8 cellular contexts compared by ENCODE assay signal in genomic region chr3:132029182-132029902, GRCh38. TPM values are rescaled to one million over a fixed set of nuclear protein-coding genes. Genes with fewer than 3 reads are reported as not detected.
A peak's percentile ranks its signal among the peaks of the same experiment; 100 is the strongest.
DNase-seq lines count a peak whose midpoint lies in the region; ATAC-seq, FAIRE-seq and TF ChIP-seq lines count a peak whose summit lies in the region.

No MANE protein-coding gene starts in this region.

- no peaks in the 10 kb centered on the region for H4K20me1 ChIP-seq in HepG2 (ENCODE audit: insufficient read depth, low read length)

- CTCF ChIA-PET in HepG2 (lab: Yijun Ruan, JAX; ENCODE audit: low intra/inter-chr PET ratio, low total read pairs): interaction anchor here (0.6 to 1.8 kb wide), 2 partner anchors 22 to 234 kb away, joined by 3 to 28 read pairs; no protein-coding TSS in a partner anchor

- in situ Hi-C loops in HepG2 (cut with HindIII; ENCODE audit: extremely low pct_ligation_motif_present, low pct_unique_long_range_greater_than_20kb): loop anchor here (5.0 kb wide), 1 partner anchor 237 kb away; no protein-coding TSS in a partner anchor

- intact Hi-C loops in HepG2 (cut with micrococcal nuclease; ENCODE audit: unreplicated experiment): loop anchor here (1.0 to 2.0 kb wide), 3 partner anchors 23 to 997 kb away; no protein-coding TSS in a partner anchor

- no peaks in the 10 kb centered on the region for H3K36me3 ChIP-seq in HepG2 (replicated peaks in 1 of 2; ENCODE audit: control insufficient read depth in 1 of 2, insufficient read depth in 2 of 2, low read length in 2 of 2)

- H2AFZ ChIP-seq in HepG2 (ENCODE audit: low read length): no peak overlapping the region

- no peak overlapping the region for H3K9ac ChIP-seq in HepG2 (ENCODE audit: insufficient read depth, low read depth, low read length)

- peak; percentile 90 for TF ChIP-seq CTCF in HepG2 (CRISPR knock-in tag; IDR thresholded peaks at IDR 0.05)

- H3K27me3 ChIP-seq in HepG2 (ENCODE audit: control insufficient read depth in 1 of 2, insufficient read depth in 2 of 2, low read length in 2 of 2): peaks cover 0 to 5% of the 10 kb centered on the region in 2 experiments; a peak in 1 of 5 replicates

- peak; percentile 72 for FAIRE-seq in HepG2 (lab: Jason Lieb, UNC)

- H3K27ac ChIP-seq in HepG2 (ENCODE audit: extremely low read length, insufficient read depth, low read length): no peak overlapping the region

- ATAC-seq in GM18870 (IDR thresholded peaks at IDR 0.05; ENCODE audit: unreplicated experiment) (peak; percentile 86), HG03196 (IDR thresholded peaks at IDR 0.05; ENCODE audit: unreplicated experiment) (peak; percentile 76), HepG2 (peak; percentile 99)

- peak; percentile 68 for TF ChIP-seq RAD21 in HepG2 (CRISPR knock-in tag; IDR thresholded peaks at IDR 0.05)

- TF ChIP-seq POLR2A in HepG2 (IDR thresholded peaks at IDR 0.05; ENCODE audit: insufficient read depth in 1 of 2, low read depth in 2 of 2, low read length in 2 of 2): no peak

- H3K4me2 ChIP-seq in HepG2 (ENCODE audit: low read depth, low read length): no peak overlapping the region

- POLR2A ChIA-PET in HepG2 (lab: Yijun Ruan, JAX): interaction anchor here (0.7 kb wide), 1 partner anchor 1003 kb away, joined by 3 read pairs; the partner anchor contains the start of genes ASTE1 and NEK11

- no TSS peak for BruUV-seq in HepG2 (replicated peaks; lab: Mats Ljungman, UMichigan)

- no peaks in the 10 kb centered on the region for H3K9me3 ChIP-seq in HepG2 (ENCODE audit: low read length)

- H3K79me2 ChIP-seq in HepG2 (ENCODE audit: insufficient read depth, low read length): no peaks in the 10 kb centered on the region

- H3K4me1 ChIP-seq in HepG2 (ENCODE audit: insufficient read depth, low read length): no peaks in the 10 kb centered on the region

- TF ChIP-seq EP300 in HepG2 (IDR thresholded peaks at IDR 0.05; ENCODE audit: low read depth in 2 of 2, low read length in 2 of 2) (no peak), HepG2 (CRISPR knock-in tag; IDR thresholded peaks at IDR 0.05; ENCODE audit: borderline replicate concordance) (no peak)

- 38% methylated on average over 10 of the region's 15 CpGs for WGBS in HepG2 (ENCODE audit: low lambda C conversion rate)

- no peak overlapping the region for H3K4me3 ChIP-seq in HepG2 (replicated peaks in 1 of 3; ENCODE audit: insufficient read depth in 1 of 3, low read depth in 2 of 3, low read length in 3 of 3)

- DNase-seq in AG08396 (ENCODE audit: low spot score) (peak; percentile 80), NCI-H226 (peak; percentile 59), dedifferentiated amniotic fluid mesenchymal stem cell (ENCODE audit: extremely low spot score) (peak; percentile 77), HepG2 (ENCODE audit: low spot score) (peak; percentile 53)
- peak; percentile 65 for DNase-seq in activated CD4-positive, CD25-positive, alpha-beta regulatory T cell treated with anti-CD3 and anti-CD28 coated beads, Interleukin-2, amount 50 U/mL, for 72 hours
- DNase-seq in stimulated activated CD4-positive, alpha-beta T cell treated with anti-CD3 and anti-CD28 coated beads, TNF-alpha, amount 100 ng/mL, for 24 hours (ENCODE audit: low read depth in 3 of 3): peak; percentile 16 to 62 (median 27)

TF ChIP-seq in HepG2, 621 proteins besides CTCF, POLR2A, EP300 and RAD21:
- peak; percentile 86 for TF ChIP-seq STAG1 (CRISPR knock-in tag; IDR thresholded peaks at IDR 0.05)
- TF ChIP-seq DNMT1 (CRISPR knock-in tag; IDR thresholded peaks at IDR 0.05): no peak
- TF ChIP-seq ZNF644 (CRISPR knock-in tag; IDR thresholded peaks at IDR 0.05; ENCODE audit: low read depth): no peak
- TF ChIP-seq SMC3 (IDR thresholded peaks at IDR 0.05; ENCODE audit: low read length): peak; percentile 63
- TF ChIP-seq ZSCAN31 (CRISPR knock-in tag; IDR thresholded peaks at IDR 0.05; ENCODE audit: low read depth): no peak
- TF ChIP-seq SALL1 (CRISPR knock-in tag; IDR thresholded peaks at IDR 0.05): peak; percentile 22; the same call in 1 of the 2 replicates
- peak; percentile 63; the same call in 1 of the 2 replicates for TF ChIP-seq MIER2 (CRISPR knock-in tag; IDR thresholded peaks at IDR 0.05)

RNA-seq across cellular contexts. Expression of gene CPNE4, which starts 5.5 kb away (rescaled TPM):
- total RNA-seq in HepG2 (2016; rRNA removed; fragmentation: Illumina TruSeq; extraction: Trizol): not detected in 2 replicates
- total RNA-seq in HepG2 (2016; cell fraction: cytosol; rRNA removed; fragmentation: Illumina TruSeq; extraction: Trizol; ENCODE audit: low read depth): not detected in 2 replicates
- total RNA-seq in HepG2 (2016; cell fraction: insoluble cytoplasmic fraction; rRNA removed; fragmentation: Illumina TruSeq; extraction: Trizol): not detected in 2 replicates
- total RNA-seq in HepG2 (2016; cell fraction: membrane; rRNA removed; fragmentation: Illumina TruSeq; extraction: Trizol): not detected in 2 replicates
- not detected in 2 replicates for total RNA-seq in HepG2 (2016; cell fraction: nucleus; rRNA removed; fragmentation: Illumina TruSeq; extraction: Trizol)
- polyA plus RNA-seq in HepG2 (2011; rRNA removed): not detected in 2 replicates
- polyA plus RNA-seq in HepG2 (2011; cell fraction: cytosol; rRNA removed): not detected in 2 replicates
- not detected in 2 replicates for polyA plus RNA-seq in HepG2 (2011; cell fraction: nucleus; rRNA removed)
- not detected in 2 replicates for polyA plus RNA-seq in HepG2 (2012)
- polyA plus RNA-seq in HepG2 (2016; cell fraction: cytosol; fragmentation: Illumina TruSeq; extraction: Trizol; ENCODE audit: low read depth): not detected in 2 replicates
- polyA plus RNA-seq in HepG2 (2016; cell fraction: insoluble cytoplasmic fraction; fragmentation: Illumina TruSeq; extraction: Trizol; ENCODE audit: low read depth): not detected in 2 replicates
- polyA plus RNA-seq in HepG2 (2016; cell fraction: membrane; fragmentation: Illumina TruSeq; extraction: Trizol; ENCODE audit: low read depth): not detected in 2 replicates
- polyA plus RNA-seq in HepG2 (2016; cell fraction: nucleus; fragmentation: Illumina TruSeq; extraction: Trizol; ENCODE audit: insufficient read depth, low read depth): not detected in 2 replicates
- 0.07 TPM in 1 of 2 replicates, not detected in the other for polyA minus RNA-seq in HepG2 (2011; rRNA and poly(A)+ RNA removed; ENCODE audit: low replicate concordance)
- polyA minus RNA-seq in HepG2 (2011; cell fraction: cytosol; rRNA and poly(A)+ RNA removed): not detected in 2 replicates
- not detected in 2 replicates for polyA minus RNA-seq in HepG2 (2011; cell fraction: nucleus; rRNA and poly(A)+ RNA removed)

Comparison
In these comparisons a context has a peak if more than half of its experiments do, and no peak if none do; other contexts are left out.
1. DNase-seq: peak in every context shown above with its lines; median percentile 80 in AG08396; 77 in dedifferentiated amniotic fluid mesenchymal stem cell; 65 in activated CD4-positive, CD25-positive, alpha-beta regulatory T cell treated with anti-CD3 and anti-CD28 coated beads, Interleukin-2, amount 50 U/mL, for 72 hours; 59 in NCI-H226; 53 in HepG2; 27 in stimulated activated CD4-positive, alpha-beta T cell treated with anti-CD3 and anti-CD28 coated beads, TNF-alpha, amount 100 ng/mL, for 24 hours.